In the genomic region with DNA sequence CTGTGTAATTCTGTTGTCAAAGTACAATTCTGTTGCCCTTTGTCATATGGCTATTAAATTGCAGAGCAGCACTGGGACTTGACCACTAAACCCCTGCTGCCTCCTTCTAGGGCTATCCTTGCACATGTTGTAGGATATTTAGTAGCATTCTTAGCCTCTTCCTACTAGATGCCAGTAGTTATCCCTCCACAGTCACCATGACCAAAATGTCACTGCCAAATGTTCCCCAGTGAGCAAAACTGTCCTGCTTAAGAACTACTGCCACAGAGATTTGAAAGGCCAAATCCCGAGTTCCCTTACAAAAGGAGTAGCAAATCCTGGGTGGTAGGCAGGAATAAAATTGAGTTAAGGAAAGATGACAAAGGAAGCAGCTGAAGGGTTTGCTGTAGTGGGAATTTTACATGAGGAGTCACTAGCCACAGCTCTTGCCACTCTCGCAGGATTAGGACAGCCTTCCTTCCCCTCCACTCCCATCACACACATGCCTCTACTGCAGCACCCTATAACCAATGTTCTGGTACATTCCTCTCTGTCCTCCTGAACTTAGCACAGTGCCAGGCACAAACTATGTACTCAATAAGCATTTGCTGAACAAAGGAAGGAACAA, we compare ENCODE assay signal across 28 cellular contexts. TPM values are rescaled to one million over a fixed set of nuclear protein-coding genes. Genes with fewer than 3 reads are reported as not detected.
DNase-seq lines count a peak whose midpoint lies in the region; ATAC-seq and TF ChIP-seq lines count a peak whose summit lies in the region.
"Had no signal": no experiment of that assay in that cellular context is flagged by ENCODE, and none has a peak within 500 bp of the region (broad histone marks: within the 10 kb centered on the region; RNA-seq: fewer than 3 reads in every experiment).

No MANE protein-coding gene starts in this region.

- WGBS in SK-N-SH (ENCODE audit: low lambda C conversion rate): 88% methylated on average over 2 of the region's 2 CpGs
- WGBS in smooth muscle cell (ENCODE audit: low lambda C conversion rate): 70% methylated on average over 2 of the region's 2 CpGs

- H3K4me3 ChIP-seq in SK-N-SH (ENCODE audit: low read depth in 2 of 2, low read length in 1 of 2) (no peak overlapping the region), dorsolateral prefrontal cortex (no peak overlapping the region), smooth muscle cell (no peak overlapping the region)
- H3K4me3 ChIP-seq: stomach, upper lobe of right lung had no signal

- H3K79me2 ChIP-seq in SK-N-SH (ENCODE audit: insufficient read depth) (peaks cover 96% of the 10 kb centered on the region), smooth muscle cell (ENCODE audit: low read depth) (peaks cover 91% of the 10 kb centered on the region)

- H3K4me2 ChIP-seq in SK-N-SH (peak overlapping the region; percentile 70; the same call in 1 of the 2 replicates), smooth muscle cell (peak overlapping the region; percentile 55)

- H3K4me1 ChIP-seq in SK-N-SH (ENCODE audit: control insufficient read depth in 1 of 2, insufficient read depth in 2 of 2, low read depth in 1 of 2, low read length in 1 of 2): peaks cover 8 to 58% of the 10 kb centered on the region in 2 experiments
- H3K4me1 ChIP-seq in smooth muscle cell (ENCODE audit: low read depth): peaks cover 8% of the 10 kb centered on the region

- intact Hi-C loops in dorsolateral prefrontal cortex (cut with DNase I): no loop called here

- H3F3A ChIP-seq in SK-N-SH (replicated peaks; ENCODE audit: insufficient read depth): peaks cover 53% of the 10 kb centered on the region
- peaks cover 7% of the 10 kb centered on the region for H3F3A ChIP-seq in smooth muscle cell (ENCODE audit: low read depth)

- H3K36me3 ChIP-seq in SK-N-SH (replicated peaks in 1 of 2; ENCODE audit: control insufficient read depth in 1 of 2, insufficient read depth in 2 of 2, low read length in 1 of 2) (no peaks in the 10 kb centered on the region), smooth muscle cell (ENCODE audit: low read depth) (no peaks in the 10 kb centered on the region)
- H3K36me3 ChIP-seq: stomach, upper lobe of right lung had no signal

- H4K20me1 ChIP-seq in SK-N-SH (ENCODE audit: insufficient read depth) (no peaks in the 10 kb centered on the region), smooth muscle cell (ENCODE audit: low read depth) (peaks cover 45% of the 10 kb centered on the region)

- H3K9me2 ChIP-seq in SK-N-SH: no peaks in the 10 kb centered on the region

- H3K9ac ChIP-seq in SK-N-SH (no peak overlapping the region), smooth muscle cell (ENCODE audit: low read depth) (no peak overlapping the region)

- TF ChIP-seq EP300 in SK-N-SH (IDR thresholded peaks at IDR 0.05; ENCODE audit: borderline replicate concordance in 1 of 2, low read depth in 1 of 2, low read length in 1 of 2): no peak

- peak overlapping the region; percentile 78 to 96; a peak in 3 of 4 replicates for H3K27ac ChIP-seq in SK-N-SH (ENCODE audit: low read depth in 2 of 2, low read length in 1 of 2)
- H3K27ac ChIP-seq in dorsolateral prefrontal cortex: peak overlapping the region in 48 of 59 donors; percentile 13 to 84 (median 69)
- peak overlapping the region; percentile 80 for H3K27ac ChIP-seq in smooth muscle cell (ENCODE audit: low read depth)
- H3K27ac ChIP-seq: 22Rv1 had no signal

- no peak for TF ChIP-seq RAD21 in SK-N-SH (IDR thresholded peaks at IDR 0.05; ENCODE audit: low read length)

- no peak for DNase-seq in SK-N-SH
- DNase-seq in NCI-H69 (lab: John Stamatoyannopoulos, UW): peak; percentile 2
- no peak for DNase-seq in dorsolateral prefrontal cortex
- no peak for DNase-seq in smooth muscle cell (lab: John Stamatoyannopoulos, UW; ENCODE audit: unreplicated experiment)
- no peak for DNase-seq in NCI-H1105 treated with DMSO at 0.1 percent for 48 hours (lab: John Stamatoyannopoulos, UW)
- no peak for DNase-seq in stimulated activated CD4-positive, alpha-beta T cell treated with anti-CD3 and anti-CD28 coated beads, Interleukin-2, amount 100 ng/mL, for 48 hours
- DNase-seq: activated CD4-positive, CD25-positive, alpha-beta regulatory T cell treated with anti-CD3 and anti-CD28 coated beads, Interleukin-2, amount 50 U/mL, for 72 hours; activated CD8-positive, alpha-beta T cell treated with anti-CD3 and anti-CD28 coated beads for 36 hours; activated effector memory CD4-positive, alpha-beta T cell treated with anti-CD3 and anti-CD28 coated beads, Interleukin-2, amount 50 U/mL, for 16 hours; activated naive CD8-positive, alpha-beta T cell treated with anti-CD3 and anti-CD28 coated beads, Interleukin-2, amount 10 ng/mL, durations not matched to agents 7 days and 5 days; AML-193; CD8-positive, alpha-beta T cell; effector CD8-positive, alpha-beta T cell; H9; hippocampal formation; immature natural killer cell; NCI-H2081 treated with DMSO at 0.1 percent for 48 hours; NCI-H446; OCI-M1; posterior cingulate gyrus; SHP77 treated with DMSO at 0.1 percent for 48 hours; stomach; T-cell; upper lobe of right lung had no signal

- POLR2A ChIA-PET in SK-N-SH (lab: Yijun Ruan, JAX): no interaction called here

- ATAC-seq in SK-N-SH treated with all-trans-retinoic acid at 6 μM for 48 hours (no peak), HG03025 (IDR thresholded peaks at IDR 0.05; ENCODE audit: low FRiP score, unreplicated experiment) (no peak)
- ATAC-seq: activated CD8-positive, alpha-beta T cell treated with anti-CD3 and anti-CD28 coated beads for 36 hours; CD8-positive, alpha-beta T cell; sciatic nerve; T-cell; upper lobe of right lung had no signal

- TF ChIP-seq CTCF in SK-N-SH (IDR thresholded peaks at IDR 0.05): no peak
- TF ChIP-seq CTCF in dorsolateral prefrontal cortex (IDR thresholded peaks at IDR 0.05 in 54 of 56, conservative IDR thresholded peaks at IDR 0.05 in 2 of 56; ENCODE audit: low read depth in 1 of 56, partially characterized antibody in 56 of 56): no peak
- TF ChIP-seq CTCF in smooth muscle cell (IDR thresholded peaks at IDR 0.05; ENCODE audit: borderline replicate concordance, insufficient read depth, poor library complexity, severe bottlenecking): no peak

- no peaks in the 10 kb centered on the region for H3K9me3 ChIP-seq in SK-N-SH
- no peaks in the 10 kb centered on the region for H3K9me3 ChIP-seq in smooth muscle cell (replicated peaks; ENCODE audit: low read depth)
- H3K9me3 ChIP-seq: stomach, upper lobe of right lung had no signal

- no peaks in the 10 kb centered on the region for H3K27me3 ChIP-seq in SK-N-SH (ENCODE audit: insufficient read depth)
- H3K27me3 ChIP-seq in dorsolateral prefrontal cortex: no peaks in the 10 kb centered on the region
- H3K27me3 ChIP-seq in smooth muscle cell (ENCODE audit: low read depth): no peaks in the 10 kb centered on the region
- H3K27me3 ChIP-seq: stomach, upper lobe of right lung had no signal

- H2AFZ ChIP-seq in SK-N-SH (ENCODE audit: low read depth) (no peak overlapping the region), smooth muscle cell (ENCODE audit: low read depth) (no peak overlapping the region)

- CTCF ChIA-PET in SK-N-SH (lab: Yijun Ruan, JAX): interaction anchor here (2.4 kb wide), 1 partner anchor 8 kb away, joined by 20 read pairs; a partner anchor contains a TSS

TF ChIP-seq in SK-N-SH, 30 proteins besides CTCF, POLR2A, EP300 and RAD21 (continues in another document):
- TF ChIP-seq, protein P1, sequence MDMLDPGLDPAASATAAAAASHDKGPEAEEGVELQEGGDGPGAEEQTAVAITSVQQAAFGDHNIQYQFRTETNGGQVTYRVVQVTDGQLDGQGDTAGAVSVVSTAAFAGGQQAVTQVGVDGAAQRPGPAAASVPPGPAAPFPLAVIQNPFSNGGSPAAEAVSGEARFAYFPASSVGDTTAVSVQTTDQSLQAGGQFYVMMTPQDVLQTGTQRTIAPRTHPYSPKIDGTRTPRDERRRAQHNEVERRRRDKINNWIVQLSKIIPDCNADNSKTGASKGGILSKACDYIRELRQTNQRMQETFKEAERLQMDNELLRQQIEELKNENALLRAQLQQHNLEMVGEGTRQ (IDR thresholded peaks at IDR 0.05; ENCODE audit: borderline replicate concordance, low read depth, low read length): no peak
- TF ChIP-seq TCF12 (IDR thresholded peaks at IDR 0.05) (no peak), GATA2 (CRISPR knock-in tag; IDR thresholded peaks at IDR 0.05) (no peak)

TF ChIP-seq in SK-N-SH treated with all-trans-retinoic acid at 6 μM for 48 hours, 23 proteins besides CTCF, POLR2A, EP300 and RAD21 (continues in another document):
- TF ChIP-seq ZFP30 (CRISPR knock-in tag; IDR thresholded peaks at IDR 0.05) (no peak), RARB (CRISPR knock-in tag; IDR thresholded peaks at IDR 0.05) (no peak), ZNF8 (CRISPR knock-in tag; IDR thresholded peaks at IDR 0.05) (no peak), ZNF70 (CRISPR knock-in tag; IDR thresholded peaks at IDR 0.05) (no peak), GLIS3 (CRISPR knock-in tag; IDR thresholded peaks at IDR 0.05) (no peak), ZFP3 (CRISPR knock-in tag; IDR thresholded peaks at IDR 0.05) (no peak), OSR1 (CRISPR knock-in tag; IDR thresholded peaks at IDR 0.05) (no peak), ZC3H10 (CRISPR knock-in tag; IDR thresholded peaks at IDR 0.05) (no peak), TCF4 (CRISPR knock-in tag; IDR thresholded peaks at IDR 0.05; ENCODE audit: borderline replicate concordance) (no peak)
- TF ChIP-seq, protein P2, sequence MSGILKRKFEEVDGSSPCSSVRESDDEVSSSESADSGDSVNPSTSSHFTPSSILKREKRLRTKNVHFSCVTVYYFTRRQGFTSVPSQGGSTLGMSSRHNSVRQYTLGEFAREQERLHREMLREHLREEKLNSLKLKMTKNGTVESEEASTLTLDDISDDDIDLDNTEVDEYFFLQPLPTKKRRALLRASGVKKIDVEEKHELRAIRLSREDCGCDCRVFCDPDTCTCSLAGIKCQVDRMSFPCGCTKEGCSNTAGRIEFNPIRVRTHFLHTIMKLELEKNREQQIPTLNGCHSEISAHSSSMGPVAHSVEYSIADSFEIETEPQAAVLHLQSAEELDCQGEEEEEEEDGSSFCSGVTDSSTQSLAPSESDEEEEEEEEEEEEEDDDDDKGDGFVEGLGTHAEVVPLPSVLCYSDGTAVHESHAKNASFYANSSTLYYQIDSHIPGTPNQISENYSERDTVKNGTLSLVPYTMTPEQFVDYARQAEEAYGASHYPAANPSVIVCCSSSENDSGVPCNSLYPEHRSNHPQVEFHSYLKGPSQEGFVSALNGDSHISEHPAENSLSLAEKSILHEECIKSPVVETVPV (CRISPR knock-in tag; IDR thresholded peaks at IDR 0.05): no peak

RNA-seq across cellular contexts. Expression of a gene that starts 8.4 kb away (rescaled TPM):
- polyA plus RNA-seq in SK-N-SH (2012; rRNA removed) (49.8 and 56.6 TPM in 2 replicates), smooth muscle cell (22.1 and 32.7 TPM in 2 replicates)
- 42.3 and 54.5 TPM in 2 replicates for polyA plus RNA-seq in SK-N-SH (2012; cell fraction: cytosol; rRNA removed)
- polyA plus RNA-seq in SK-N-SH (2012; cell fraction: nucleus; rRNA removed): 71.4 and 112 TPM in 2 replicates
- total RNA-seq in dorsolateral prefrontal cortex (100 to 1,000 TPM in 78 of 120 experiments, 10 to 100 TPM in 42; 71.7 to 260 (median 112) TPM), smooth muscle cell (60.9 and 83.9 TPM in 2 replicates)
- polyA plus RNA-seq: immature natural killer cell had no signal

RNA-seq across cellular contexts. Expression of a gene that starts 50.8 kb away (rescaled TPM):
- polyA plus RNA-seq in SK-N-SH (2012; rRNA removed) (1,518 and 1,901 TPM in 2 replicates), smooth muscle cell (206 and 223 TPM in 2 replicates)
- 1,568 and 1,703 TPM in 2 replicates for polyA plus RNA-seq in SK-N-SH (2012; cell fraction: cytosol; rRNA removed)
- polyA plus RNA-seq in SK-N-SH (2012; cell fraction: nucleus; rRNA removed): 3,000 and 3,222 TPM in 2 replicates
- total RNA-seq in dorsolateral prefrontal cortex (1,000 to 10,000 TPM in 92 of 120 experiments, 100 to 1,000 TPM in 28; 402 to 1,618 (median 1,227) TPM), smooth muscle cell (330 and 360 TPM in 2 replicates)
- total RNA-seq: CD8-positive, alpha-beta T cell had no signal
- polyA plus RNA-seq: immature natural killer cell had no signal
